Comparison of ENCODE assay signal across 1 cellular context in the genomic region with DNA sequence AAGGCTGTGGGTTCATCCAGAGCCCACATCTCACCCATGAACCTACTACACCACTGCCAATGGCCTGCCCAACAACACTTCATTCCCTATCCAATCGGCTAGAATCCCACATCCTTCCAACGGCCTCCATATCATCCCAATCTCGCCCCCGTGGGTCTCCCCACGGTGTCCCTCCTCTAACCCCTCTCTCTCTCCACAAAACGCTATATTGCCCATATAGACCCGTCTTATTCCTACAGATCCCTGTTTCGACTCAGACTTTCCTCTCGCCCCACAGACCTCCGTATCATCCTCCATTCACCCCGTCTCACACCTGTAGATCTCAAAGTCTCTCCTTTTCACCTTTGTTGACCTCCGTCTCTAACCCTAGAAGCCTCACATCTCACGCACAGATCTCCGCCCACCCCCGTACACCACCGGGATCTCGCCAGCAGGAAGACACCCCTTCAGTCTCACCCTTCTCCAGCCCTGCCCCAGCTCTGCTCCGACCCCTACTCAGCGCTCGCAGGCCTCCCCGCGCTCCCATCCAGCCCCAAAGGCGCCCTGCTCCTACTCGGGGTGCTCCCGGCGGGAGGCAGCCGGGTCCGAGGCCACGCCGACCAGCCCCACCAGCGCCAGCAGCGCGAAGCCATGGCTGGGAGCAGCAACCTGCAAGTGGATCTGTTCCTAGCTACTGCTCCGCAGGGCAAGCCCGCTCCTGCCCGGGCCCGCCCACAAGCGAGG.
TF ChIP-seq lines count a peak whose summit lies in the region.

A gene with protein sequence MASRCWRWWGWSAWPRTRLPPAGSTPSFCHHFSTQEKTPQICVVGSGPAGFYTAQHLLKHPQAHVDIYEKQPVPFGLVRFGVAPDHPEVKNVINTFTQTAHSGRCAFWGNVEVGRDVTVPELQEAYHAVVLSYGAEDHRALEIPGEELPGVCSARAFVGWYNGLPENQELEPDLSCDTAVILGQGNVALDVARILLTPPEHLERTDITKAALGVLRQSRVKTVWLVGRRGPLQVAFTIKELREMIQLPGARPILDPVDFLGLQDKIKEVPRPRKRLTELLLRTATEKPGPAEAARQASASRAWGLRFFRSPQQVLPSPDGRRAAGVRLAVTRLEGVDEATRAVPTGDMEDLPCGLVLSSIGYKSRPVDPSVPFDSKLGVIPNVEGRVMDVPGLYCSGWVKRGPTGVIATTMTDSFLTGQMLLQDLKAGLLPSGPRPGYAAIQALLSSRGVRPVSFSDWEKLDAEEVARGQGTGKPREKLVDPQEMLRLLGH (minus strand): TSS at position 682 of the 723 bp plus-strand sequence. CDS start 50 bp downstream, at position 632.

TF ChIP-seq in GM12878, 131 proteins besides CTCF, POLR2A, EP300 and RAD21 (continued from another document):
- TF ChIP-seq, protein P1, sequence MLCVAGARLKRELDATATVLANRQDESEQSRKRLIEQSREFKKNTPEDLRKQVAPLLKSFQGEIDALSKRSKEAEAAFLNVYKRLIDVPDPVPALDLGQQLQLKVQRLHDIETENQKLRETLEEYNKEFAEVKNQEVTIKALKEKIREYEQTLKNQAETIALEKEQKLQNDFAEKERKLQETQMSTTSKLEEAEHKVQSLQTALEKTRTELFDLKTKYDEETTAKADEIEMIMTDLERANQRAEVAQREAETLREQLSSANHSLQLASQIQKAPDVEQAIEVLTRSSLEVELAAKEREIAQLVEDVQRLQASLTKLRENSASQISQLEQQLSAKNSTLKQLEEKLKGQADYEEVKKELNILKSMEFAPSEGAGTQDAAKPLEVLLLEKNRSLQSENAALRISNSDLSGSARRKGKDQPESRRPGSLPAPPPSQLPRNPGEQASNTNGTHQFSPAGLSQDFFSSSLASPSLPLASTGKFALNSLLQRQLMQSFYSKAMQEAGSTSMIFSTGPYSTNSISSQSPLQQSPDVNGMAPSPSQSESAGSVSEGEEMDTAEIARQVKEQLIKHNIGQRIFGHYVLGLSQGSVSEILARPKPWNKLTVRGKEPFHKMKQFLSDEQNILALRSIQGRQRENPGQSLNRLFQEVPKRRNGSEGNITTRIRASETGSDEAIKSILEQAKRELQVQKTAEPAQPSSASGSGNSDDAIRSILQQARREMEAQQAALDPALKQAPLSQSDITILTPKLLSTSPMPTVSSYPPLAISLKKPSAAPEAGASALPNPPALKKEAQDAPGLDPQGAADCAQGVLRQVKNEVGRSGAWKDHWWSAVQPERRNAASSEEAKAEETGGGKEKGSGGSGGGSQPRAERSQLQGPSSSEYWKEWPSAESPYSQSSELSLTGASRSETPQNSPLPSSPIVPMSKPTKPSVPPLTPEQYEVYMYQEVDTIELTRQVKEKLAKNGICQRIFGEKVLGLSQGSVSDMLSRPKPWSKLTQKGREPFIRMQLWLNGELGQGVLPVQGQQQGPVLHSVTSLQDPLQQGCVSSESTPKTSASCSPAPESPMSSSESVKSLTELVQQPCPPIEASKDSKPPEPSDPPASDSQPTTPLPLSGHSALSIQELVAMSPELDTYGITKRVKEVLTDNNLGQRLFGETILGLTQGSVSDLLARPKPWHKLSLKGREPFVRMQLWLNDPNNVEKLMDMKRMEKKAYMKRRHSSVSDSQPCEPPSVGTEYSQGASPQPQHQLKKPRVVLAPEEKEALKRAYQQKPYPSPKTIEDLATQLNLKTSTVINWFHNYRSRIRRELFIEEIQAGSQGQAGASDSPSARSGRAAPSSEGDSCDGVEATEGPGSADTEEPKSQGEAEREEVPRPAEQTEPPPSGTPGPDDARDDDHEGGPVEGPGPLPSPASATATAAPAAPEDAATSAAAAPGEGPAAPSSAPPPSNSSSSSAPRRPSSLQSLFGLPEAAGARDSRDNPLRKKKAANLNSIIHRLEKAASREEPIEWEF (IDR thresholded peaks at IDR 0.05; ENCODE audit: insufficient replicate concordance, low read depth, low read length), result no peak
- 0 out of 2 replicates have a peak, but pooled peaks have one; percentile 21 for TF ChIP-seq RB1 (IDR thresholded peaks at IDR 0.05; ENCODE audit: borderline replicate concordance)
